In the genomic region with DNA sequence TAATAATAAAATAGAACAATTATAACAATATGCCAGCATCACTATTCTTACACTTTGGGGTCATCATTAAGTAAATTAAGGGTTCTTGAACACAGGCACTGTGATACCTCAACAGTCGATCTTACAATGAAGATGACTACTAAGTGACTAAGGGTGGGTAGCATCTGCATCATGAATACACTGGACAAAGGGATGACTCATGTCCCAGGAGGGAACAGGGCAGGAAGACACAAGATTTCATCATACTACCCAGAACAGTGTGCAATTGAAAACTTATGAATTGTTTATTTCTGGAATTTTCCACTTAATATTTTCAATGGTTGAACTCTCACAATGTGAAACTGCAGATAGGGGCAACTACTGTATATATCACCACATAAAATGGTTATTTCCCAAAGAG, we compare ENCODE assay signal across 1 cellular context.
TF ChIP-seq lines count a peak whose summit lies in the region.

No MANE protein-coding gene starts in this region.

TF ChIP-seq in IMR-90, 13 proteins besides CTCF, POLR2A, EP300 and RAD21 (continued from another document):
- TF ChIP-seq, protein P1, sequence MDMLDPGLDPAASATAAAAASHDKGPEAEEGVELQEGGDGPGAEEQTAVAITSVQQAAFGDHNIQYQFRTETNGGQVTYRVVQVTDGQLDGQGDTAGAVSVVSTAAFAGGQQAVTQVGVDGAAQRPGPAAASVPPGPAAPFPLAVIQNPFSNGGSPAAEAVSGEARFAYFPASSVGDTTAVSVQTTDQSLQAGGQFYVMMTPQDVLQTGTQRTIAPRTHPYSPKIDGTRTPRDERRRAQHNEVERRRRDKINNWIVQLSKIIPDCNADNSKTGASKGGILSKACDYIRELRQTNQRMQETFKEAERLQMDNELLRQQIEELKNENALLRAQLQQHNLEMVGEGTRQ (IDR thresholded peaks at IDR 0.05; ENCODE audit: low read depth, low read length), result no peak
- TF ChIP-seq MXI1 (IDR thresholded peaks at IDR 0.05; ENCODE audit: borderline replicate concordance, low read depth, low read length) (no peak), RFX5 (IDR thresholded peaks at IDR 0.05; ENCODE audit: low read depth, low read length) (no peak), MAFK (IDR thresholded peaks at IDR 0.05; ENCODE audit: low read depth, low read length) (no peak)
